ENCODE assay signal across 1 cellular context in the genomic region with DNA sequence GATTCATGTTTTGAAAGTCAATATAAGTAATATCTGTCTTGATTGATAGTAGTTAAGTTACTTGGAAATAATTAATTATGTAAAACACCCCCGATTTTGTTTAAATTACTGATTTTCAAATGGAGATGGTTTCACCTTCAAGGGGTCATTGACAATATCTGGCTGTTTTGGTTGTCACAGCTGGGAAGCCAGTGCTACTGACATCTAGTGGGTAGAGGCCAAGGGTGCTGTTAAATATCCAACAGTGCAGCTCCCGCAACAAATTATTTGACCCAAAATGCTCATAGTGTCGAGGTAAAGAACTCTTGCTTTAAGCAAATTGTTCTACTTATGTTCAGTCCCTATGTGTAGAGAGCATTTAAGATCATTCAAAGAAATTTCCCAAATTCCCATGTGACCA.
TF ChIP-seq lines count a peak whose summit lies in the region.

No MANE protein-coding gene starts in this region.

TF ChIP-seq in liver, 16 proteins besides CTCF, POLR2A, EP300 and RAD21 (continued from another document):
- TF ChIP-seq, protein P1, sequence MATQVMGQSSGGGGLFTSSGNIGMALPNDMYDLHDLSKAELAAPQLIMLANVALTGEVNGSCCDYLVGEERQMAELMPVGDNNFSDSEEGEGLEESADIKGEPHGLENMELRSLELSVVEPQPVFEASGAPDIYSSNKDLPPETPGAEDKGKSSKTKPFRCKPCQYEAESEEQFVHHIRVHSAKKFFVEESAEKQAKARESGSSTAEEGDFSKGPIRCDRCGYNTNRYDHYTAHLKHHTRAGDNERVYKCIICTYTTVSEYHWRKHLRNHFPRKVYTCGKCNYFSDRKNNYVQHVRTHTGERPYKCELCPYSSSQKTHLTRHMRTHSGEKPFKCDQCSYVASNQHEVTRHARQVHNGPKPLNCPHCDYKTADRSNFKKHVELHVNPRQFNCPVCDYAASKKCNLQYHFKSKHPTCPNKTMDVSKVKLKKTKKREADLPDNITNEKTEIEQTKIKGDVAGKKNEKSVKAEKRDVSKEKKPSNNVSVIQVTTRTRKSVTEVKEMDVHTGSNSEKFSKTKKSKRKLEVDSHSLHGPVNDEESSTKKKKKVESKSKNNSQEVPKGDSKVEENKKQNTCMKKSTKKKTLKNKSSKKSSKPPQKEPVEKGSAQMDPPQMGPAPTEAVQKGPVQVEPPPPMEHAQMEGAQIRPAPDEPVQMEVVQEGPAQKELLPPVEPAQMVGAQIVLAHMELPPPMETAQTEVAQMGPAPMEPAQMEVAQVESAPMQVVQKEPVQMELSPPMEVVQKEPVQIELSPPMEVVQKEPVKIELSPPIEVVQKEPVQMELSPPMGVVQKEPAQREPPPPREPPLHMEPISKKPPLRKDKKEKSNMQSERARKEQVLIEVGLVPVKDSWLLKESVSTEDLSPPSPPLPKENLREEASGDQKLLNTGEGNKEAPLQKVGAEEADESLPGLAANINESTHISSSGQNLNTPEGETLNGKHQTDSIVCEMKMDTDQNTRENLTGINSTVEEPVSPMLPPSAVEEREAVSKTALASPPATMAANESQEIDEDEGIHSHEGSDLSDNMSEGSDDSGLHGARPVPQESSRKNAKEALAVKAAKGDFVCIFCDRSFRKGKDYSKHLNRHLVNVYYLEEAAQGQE (IDR thresholded peaks at IDR 0.05) = no peak
- TF ChIP-seq, protein P2, sequence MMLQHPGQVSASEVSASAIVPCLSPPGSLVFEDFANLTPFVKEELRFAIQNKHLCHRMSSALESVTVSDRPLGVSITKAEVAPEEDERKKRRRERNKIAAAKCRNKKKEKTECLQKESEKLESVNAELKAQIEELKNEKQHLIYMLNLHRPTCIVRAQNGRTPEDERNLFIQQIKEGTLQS (IDR thresholded peaks at IDR 0.05) = no peak
- no peak for TF ChIP-seq SP1 (IDR thresholded peaks at IDR 0.05)
TF ChIP-seq in liver: peak in this region for 0.
